21 cellular contexts compared by ENCODE assay signal in genomic region chr5:69231851-69232250, GRCh38. TPM values are rescaled to one million over a fixed set of nuclear protein-coding genes. Genes with fewer than 3 reads are reported as not detected.
DNase-seq lines count a peak whose midpoint lies in the region; ATAC-seq and TF ChIP-seq lines count a peak whose summit lies in the region.
"Had no signal": no experiment of that assay in that cellular context is flagged by ENCODE, and none has a peak within 500 bp of the region (broad histone marks: within the 10 kb centered on the region; RNA-seq: fewer than 3 reads in every experiment).

No MANE protein-coding gene starts in this region.

- H3K27ac ChIP-seq in psoas muscle (peak overlapping the region; percentile 92), WERI-Rb-1 (no peak overlapping the region)
- H3K27ac ChIP-seq: gastrocnemius medialis, right atrium auricular region, tibial nerve had no signal

- TF ChIP-seq CTCF in fibroblast of mammary gland (conservative IDR thresholded peaks at IDR 0.05; ENCODE audit: control insufficient read depth, insufficient read depth, low read depth, low read length) (no peak), psoas muscle (IDR thresholded peaks at IDR 0.05) (no peak), WERI-Rb-1 (IDR thresholded peaks at IDR 0.05; ENCODE audit: low read depth, low read length) (no peak)

- DNase-seq in ELR (ENCODE audit: low read depth): peak; percentile 25
- peak; percentile 23 for DNase-seq in RPMI7951 (ENCODE audit: low read depth)
- peak; percentile 39 for DNase-seq in fibroblast of mammary gland (ENCODE audit: low read depth)
- DNase-seq in psoas muscle: no peak
- no peak for DNase-seq in NCI-H2227 (lab: John Stamatoyannopoulos, UW; ENCODE audit: unreplicated experiment)
- DNase-seq in WERI-Rb-1: no peak
- DNase-seq: activated CD4-positive, alpha-beta T cell treated with anti-CD3 and anti-CD28 coated beads for 1 hour; activated naive CD4-positive, alpha-beta T cell; activated T-cell treated with anti-CD3 and anti-CD28 coated beads, Interleukin-2, amount 50 U/mL, for 4 hours; BE2C; COR-L47; gastrocnemius medialis; NCI-H1694; NCI-H748 treated with DMSO at 0.1 percent for 48 hours; OCI-M1; Right ventricle myocardium superior had no signal

- H3K9me3 ChIP-seq in psoas muscle (no peaks in the 10 kb centered on the region), WERI-Rb-1 (ENCODE audit: severe bottlenecking) (no peaks in the 10 kb centered on the region)
- H3K9me3 ChIP-seq: BE2C, gastrocnemius medialis, right atrium auricular region, tibial nerve had no signal

- 32 to 47% (median 33%) methylated on average over 2 of the region's 2 CpGs for WGBS in psoas muscle, 3 donors

- peak in 2 of 4 donors; percentile 50 to 55 for ATAC-seq in psoas muscle
- ATAC-seq in GM18502 (IDR thresholded peaks at IDR 0.05; ENCODE audit: poor library complexity, unreplicated experiment): no peak
- ATAC-seq in GM21619 (IDR thresholded peaks at IDR 0.05; ENCODE audit: unreplicated experiment): no peak
- ATAC-seq: activated T-cell treated with anti-CD3 and anti-CD28 coated beads, Interleukin-2, amount 50 U/mL, for 4 hours; gastrocnemius medialis had no signal

- intact Hi-C loops in psoas muscle (cut with DNase I): loop anchor here in 1 of 2 donors (2.0 kb wide), 1 partner anchor 13 kb away; no protein-coding TSS in a partner anchor

- H3K36me3 ChIP-seq in psoas muscle (ENCODE audit: insufficient read depth in 1 of 2, low read depth in 1 of 2): peaks cover 4 to 38% of the 10 kb centered on the region in 2 donors
- H3K36me3 ChIP-seq in WERI-Rb-1: peaks cover 11% of the 10 kb centered on the region

- H3K27me3 ChIP-seq in psoas muscle (ENCODE audit: insufficient read depth in 3 of 3, low read length in 2 of 3) (no peaks in the 10 kb centered on the region), WERI-Rb-1 (ENCODE audit: insufficient read depth, low read depth, severe bottlenecking) (no peaks in the 10 kb centered on the region)
- H3K27me3 ChIP-seq: BE2C, dorsolateral prefrontal cortex, gastrocnemius medialis, right atrium auricular region, tibial nerve had no signal

- H3K4me3 ChIP-seq in fibroblast of mammary gland (ENCODE audit: control insufficient read depth, low read depth, low read length): no peak overlapping the region
- H3K4me3 ChIP-seq in psoas muscle: no peak overlapping the region
- H3K4me3 ChIP-seq in WERI-Rb-1 (ENCODE audit: low read depth, low read length): no peak overlapping the region
- H3K4me3 ChIP-seq: dorsolateral prefrontal cortex, gastrocnemius medialis, right atrium auricular region, tibial nerve had no signal

- H3K4me1 ChIP-seq in psoas muscle: peaks cover 24% of the 10 kb centered on the region
- H3K4me1 ChIP-seq: BE2C had no signal

RNA-seq across cellular contexts. Expression of gene CDK7, which starts 2.8 kb away (rescaled TPM):
- total RNA-seq in RPMI7951 (2014; rRNA removed; shearing (Covaris generic)): 43.0 and 45.4 TPM in 2 replicates
- total RNA-seq in psoas muscle: 10 to 100 TPM; 19.0 to 33.4 (median 29.4) TPM
- 10 to 100 TPM; 35.6 to 66.9 (median 52.1) TPM for polyA plus RNA-seq in psoas muscle

RNA-seq across cellular contexts. Expression of gene CENPH, which starts 42.5 kb away (rescaled TPM):
- total RNA-seq in RPMI7951 (2014; rRNA removed; shearing (Covaris generic)): 56.5 and 57.9 TPM in 2 replicates
- 1 to 10 TPM; 1.6 to 4.5 (median 2.8) TPM for total RNA-seq in psoas muscle
- 1 to 10 TPM; 3.1 to 3.6 (median 3.3) TPM for polyA plus RNA-seq in psoas muscle

Comparison
In these comparisons a context has a peak if more than half of its experiments do, and no peak if none do; other contexts are left out.
1. DNase-seq: peak in ELR (single experiment), RPMI7951 (single experiment) and fibroblast of mammary gland (single experiment); none in psoas muscle (0 of 2), NCI-H2227 (single experiment) and WERI-Rb-1 (single experiment).
2. RNA of gene CENPH, which starts 42.5 kb away (total RNA-seq): 56.5 to 57.9 TPM in RPMI7951; 1.6 to 4.5 TPM in psoas muscle; every median in the first group is over 10 times any median in the second.